ENCODE assay signal across 12 cellular contexts in genomic region chr4:94558392-94558920, GRCh38.
"Had no signal": no experiment of that assay in that cellular context is flagged by ENCODE, and none has a peak within 500 bp of the region (broad histone marks: within the 10 kb centered on the region; RNA-seq: fewer than 3 reads in every experiment).

No MANE protein-coding gene starts in this region.

- H3K27me3 Mint-ChIP-seq: activated naive CD8-positive, alpha-beta T cell treated with anti-CD3 and anti-CD28 coated beads for 36 hours had no signal

- DNase-seq: activated CD4-positive, alpha-beta T cell treated with anti-CD3 and anti-CD28 coated beads, Interleukin-2, amount 50 U/mL, for 4 hours; activated CD4-positive, CD25-positive, alpha-beta regulatory T cell treated with anti-CD3 and anti-CD28 coated beads, Interleukin-2, amount 50 U/mL, for 72 hours; activated gamma-delta T cell; activated naive CD8-positive, alpha-beta T cell treated with anti-CD3 and anti-CD28 coated beads for 36 hours; activated T-cell treated with anti-CD3 and anti-CD28 coated beads, Interleukin-2, amount 50 U/mL, for 4 hours; colonic mucosa; effector CD4-positive, alpha-beta T cell; left colon; nephron progenitor cell; stimulated activated naive CD4-positive, alpha-beta T cell; T-helper 9 cell; upper lobe of right lung had no signal

- H3K36me3 ChIP-seq: colonic mucosa, upper lobe of right lung had no signal

- H3K27me3 ChIP-seq: colonic mucosa, upper lobe of right lung had no signal

- H3K9me3 ChIP-seq: colonic mucosa, upper lobe of right lung had no signal

- H3K4me3 ChIP-seq: colonic mucosa, upper lobe of right lung had no signal

- ATAC-seq: activated T-cell treated with anti-CD3 and anti-CD28 coated beads, Interleukin-2, amount 50 U/mL, for 4 hours; left colon; upper lobe of right lung had no signal

- H3K27ac ChIP-seq: colonic mucosa, upper lobe of right lung had no signal

- H3K4me3 Mint-ChIP-seq: activated naive CD8-positive, alpha-beta T cell treated with anti-CD3 and anti-CD28 coated beads for 36 hours; activated T-cell treated with anti-CD3 and anti-CD28 coated beads, Interleukin-2, amount 50 U/mL, for 4 hours; nephron progenitor cell had no signal

- H3K9me3 Mint-ChIP-seq: activated T-cell treated with anti-CD3 and anti-CD28 coated beads, Interleukin-2, amount 50 U/mL, for 4 hours had no signal

- H3K27ac Mint-ChIP-seq: activated naive CD8-positive, alpha-beta T cell treated with anti-CD3 and anti-CD28 coated beads for 36 hours had no signal
